In the genomic region with DNA sequence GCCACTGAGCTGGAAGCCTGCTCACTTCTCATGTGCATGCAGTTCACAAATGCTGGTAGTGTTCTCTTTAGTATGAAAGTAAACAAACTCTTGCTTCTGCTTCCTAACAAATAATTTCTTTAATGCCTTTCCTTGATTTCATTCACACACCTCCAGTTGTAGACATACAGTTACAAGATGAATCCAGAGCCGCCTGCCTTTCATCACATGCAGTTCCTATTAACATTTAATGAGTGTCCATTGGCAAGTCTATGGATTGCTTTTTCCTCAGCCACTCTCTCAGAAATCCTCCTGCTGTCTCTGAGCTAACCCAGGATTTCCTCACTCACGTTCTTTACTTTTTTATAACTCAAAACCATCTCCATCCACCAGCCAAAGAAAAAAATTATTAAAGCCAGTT, we compare ENCODE assay signal across 1 cellular context.
TF ChIP-seq lines count a peak whose summit lies in the region.

No MANE protein-coding gene starts in this region.

TF ChIP-seq in WTC11, 78 proteins besides CTCF, POLR2A, EP300 and RAD21 (continued from another document):
- TF ChIP-seq AFF4 (CRISPR knock-in tag; IDR thresholded peaks at IDR 0.05; ENCODE audit: borderline replicate concordance) (no peak), GRHL2 (CRISPR knock-in tag; IDR thresholded peaks at IDR 0.05; ENCODE audit: insufficient replicate concordance, severe bottlenecking) (no peak), MAX (CRISPR knock-in tag; IDR thresholded peaks at IDR 0.05) (no peak)
TF ChIP-seq in WTC11: peak in this region for 0.
